Comparison of ENCODE assay signal across 18 cellular contexts in genomic region chr20:62782149-62782892, GRCh38. TPM values are rescaled to one million over a fixed set of nuclear protein-coding genes. Genes with fewer than 3 reads are reported as not detected.
DNase-seq lines count a peak whose midpoint lies in the region; ATAC-seq and TF ChIP-seq lines count a peak whose summit lies in the region.
"Had no signal": no experiment of that assay in that cellular context is flagged by ENCODE, and none has a peak within 500 bp of the region (broad histone marks: within the 10 kb centered on the region; RNA-seq: fewer than 3 reads in every experiment).

No MANE protein-coding gene starts in this region.

- H3K9me3 ChIP-seq in BLaER1: no peaks in the 10 kb centered on the region
- H3K9me3 ChIP-seq: esophagus muscularis mucosa, transverse colon had no signal

- no peak overlapping the region; the same call in 1 of the 2 replicates for H3K9ac ChIP-seq in BLaER1

- no peaks in the 10 kb centered on the region for H3K27me3 ChIP-seq in BLaER1

- DNase-seq in SK-MEL-5 (ENCODE audit: low read depth, low spot score) (peak; percentile 72), left ventricle myocardium superior (no peak), omental fat pad (ENCODE audit: low spot score) (no peak), DMS79 (lab: John Stamatoyannopoulos, UW) (no peak), SK-N-DZ (ENCODE audit: low spot score) (no peak), NCI-H2196 treated with DMSO at 0.1 percent for 48 hours (lab: John Stamatoyannopoulos, UW; ENCODE audit: unreplicated experiment) (no peak)
- DNase-seq: activated CD4-positive, alpha-beta memory T cell treated with anti-CD3 and anti-CD28 coated beads for 36 hours; amniotic stem cell; NCI-H2081; NK-92 treated with Interleukin-12 subunit alpha and Interleukin-12 subunit beta, amount 100 ng/mL, for 24 hours; retina; SHP77 treated with DMSO at 0.1 percent for 48 hours; stimulated activated CD8-positive, alpha-beta memory T cell treated with anti-CD3 and anti-CD28 coated beads, Interleukin-4, amount 100 ng/mL, for 48 hours; T1000; transverse colon had no signal

- H3K27ac ChIP-seq in BLaER1: peak overlapping the region; percentile 62
- H3K27ac ChIP-seq: esophagus muscularis mucosa, transverse colon had no signal

- ATAC-seq in left ventricle myocardium superior (peak; percentile 23), omental fat pad (ENCODE audit: low FRiP score) (no peak)

- no peak overlapping the region for H3K4me3 ChIP-seq in BLaER1
- H3K4me3 ChIP-seq: esophagus muscularis mucosa, transverse colon had no signal

- peak overlapping the region; percentile 69 for H3K4me2 ChIP-seq in BLaER1

- TF ChIP-seq CTCF in GM12873 (IDR thresholded peaks at IDR 0.05; ENCODE audit: insufficient read depth, low read depth, low read length, missing control alignments): peak; percentile 39
- no peak for TF ChIP-seq CTCF in omental fat pad (IDR thresholded peaks at IDR 0.05)

- intact Hi-C loops in left ventricle myocardium superior (cut with micrococcal nuclease): no loop called here

- H4K20me1 ChIP-seq in BLaER1: no peaks in the 10 kb centered on the region

- peaks cover 98% of the 10 kb centered on the region for H3K4me1 ChIP-seq in BLaER1
- H3K4me1 ChIP-seq: transverse colon had no signal

- no peaks in the 10 kb centered on the region for H3K36me3 ChIP-seq in BLaER1
- H3K36me3 ChIP-seq: esophagus muscularis mucosa, transverse colon had no signal

- in situ Hi-C loops in SK-MEL-5 (cut with HindIII; ENCODE audit: low pct_unique_long_range_greater_than_20kb, low sequenced_read_pairs): no loop called here

RNA-seq across cellular contexts. Expression of gene MRGBP, which starts 14.0 kb away (rescaled TPM):
- 28.3 and 31.7 TPM in 2 replicates for total RNA-seq in SK-MEL-5 (2014; rRNA removed; shearing (Covaris generic))
- 24.4 and 25.7 TPM in 2 replicates for polyA plus RNA-seq in SK-MEL-5 (2015; cell fraction: cytosol; rRNA removed)
- 28.1 and 30.5 TPM in 2 replicates for polyA plus RNA-seq in SK-MEL-5 (2015; cell fraction: nucleus; rRNA removed)
- 11.1 TPM for total RNA-seq in left ventricle myocardium superior
- 10 to 100 TPM in 2 of 4 donors, 1 to 10 TPM in 2; 8.0 to 10.4 (median 9.1) TPM for total RNA-seq in omental fat pad
- 32.5 and 36.2 TPM in 2 replicates for polyA plus RNA-seq in SK-N-DZ (2014; cell fraction: cytosol; rRNA removed)
- polyA plus RNA-seq in SK-N-DZ (2014; cell fraction: nucleus; rRNA removed): 38.2 and 42.4 TPM in 2 replicates

RNA-seq across cellular contexts. Expression of gene OGFR, which starts 22.3 kb away (rescaled TPM):
- total RNA-seq in SK-MEL-5 (2014; rRNA removed; shearing (Covaris generic)): 58.3 and 65.2 TPM in 2 replicates
- 71.9 and 83.7 TPM in 2 replicates for polyA plus RNA-seq in SK-MEL-5 (2015; cell fraction: cytosol; rRNA removed)
- 35.7 and 56.7 TPM in 2 replicates for polyA plus RNA-seq in SK-MEL-5 (2015; cell fraction: nucleus; rRNA removed)
- 21.0 TPM for total RNA-seq in left ventricle myocardium superior
- 10 to 100 TPM; 34.0 to 84.2 (median 52.8) TPM for total RNA-seq in omental fat pad
- polyA plus RNA-seq in SK-N-DZ (2014; cell fraction: cytosol; rRNA removed): 26.0 and 50.0 TPM in 2 replicates
- polyA plus RNA-seq in SK-N-DZ (2014; cell fraction: nucleus; rRNA removed): 40.1 and 56.7 TPM in 2 replicates

RNA-seq across cellular contexts. Expression of gene COL9A3, which starts 34.5 kb away (rescaled TPM):
- 8.6 and 11.0 TPM in 2 replicates for total RNA-seq in SK-MEL-5 (2014; rRNA removed; shearing (Covaris generic))
- polyA plus RNA-seq in SK-MEL-5 (2015; cell fraction: cytosol; rRNA removed): 32.5 and 39.8 TPM in 2 replicates
- polyA plus RNA-seq in SK-MEL-5 (2015; cell fraction: nucleus; rRNA removed): 45.5 and 63.8 TPM in 2 replicates
- total RNA-seq in left ventricle myocardium superior (2.9 TPM), omental fat pad (1 to 10 TPM; 2.3 to 6.3 (median 3.6) TPM)
- 0.80 and 4.1 TPM in 2 replicates for polyA plus RNA-seq in SK-N-DZ (2014; cell fraction: cytosol; rRNA removed)
- 27.0 and 28.9 TPM in 2 replicates for polyA plus RNA-seq in SK-N-DZ (2014; cell fraction: nucleus; rRNA removed)
- total RNA-seq: activated CD4-positive, alpha-beta memory T cell treated with anti-CD3 and anti-CD28 coated beads for 36 hours had no signal
